ENCODE assay signal across 24 cellular contexts in genomic region chr2:6231166-6231565, GRCh38.
DNase-seq lines count a peak whose midpoint lies in the region; ATAC-seq and TF ChIP-seq lines count a peak whose summit lies in the region.
"Had no signal": no experiment of that assay in that cellular context is flagged by ENCODE, and none has a peak within 500 bp of the region (broad histone marks: within the 10 kb centered on the region; RNA-seq: fewer than 3 reads in every experiment).

No MANE protein-coding gene starts in this region.

- no peak overlapping the region for H2BK120ac ChIP-seq in trophoblast cell (ENCODE audit: insufficient read depth, low read length, poor library complexity)

- H2AFZ ChIP-seq in trophoblast cell (ENCODE audit: insufficient read depth, low read length, poor library complexity), result no peak overlapping the region
- H2AFZ ChIP-seq: GM23248 had no signal

- ATAC-seq in aorta (ENCODE audit: low FRiP score), result no peak
- no peak for ATAC-seq in GM18502 (IDR thresholded peaks at IDR 0.05; ENCODE audit: poor library complexity, unreplicated experiment)
- ATAC-seq: A549, Panc1 had no signal

- no CpG with 5 or more reads among the region's 5 CpGs for WGBS in trophoblast cell (ENCODE audit: extremely low coverage, insufficient coverage, insufficient read length)
- 89 to 93% methylated on average over 5 of the region's 5 CpGs for WGBS in aorta, 2 donors
- 94 to 96% methylated on average over 5 of the region's 5 CpGs for WGBS in thyroid gland, 2 donors

- H3K4me2 ChIP-seq in trophoblast cell (ENCODE audit: low read length), result no peak overlapping the region
- H3K4me2 ChIP-seq: A549; BLaER1 treated with 17β-estradiol and CSF1 and Interleukin-3, amounts not matched to agents 10 nM and 100 nM had no signal

- H3K4me3 ChIP-seq in trophoblast cell (ENCODE audit: low read depth, low read length), result no peak overlapping the region
- H3K4me3 ChIP-seq in aorta (ENCODE audit: low read length in 2 of 2), result no peak overlapping the region
- no peak overlapping the region for H3K4me3 ChIP-seq in thyroid gland (replicated peaks in 1 of 3)
- H3K4me3 ChIP-seq: A549; BLaER1 treated with 17β-estradiol and CSF1 and Interleukin-3, amounts not matched to agents 10 nM and 100 nM; GM23248; SK-N-MC had no signal

- H4K91ac ChIP-seq in trophoblast cell (ENCODE audit: low read depth, low read length), result no peak overlapping the region

- H3K9ac ChIP-seq in trophoblast cell (ENCODE audit: low read length), result no peak overlapping the region
- H3K9ac ChIP-seq: BLaER1 treated with 17β-estradiol and CSF1 and Interleukin-3, amounts not matched to agents 10 nM and 100 nM; GM23248 had no signal

- H4K12ac ChIP-seq in trophoblast cell (ENCODE audit: low read depth, low read length), result no peak overlapping the region

- H3K27me3 ChIP-seq in trophoblast cell (ENCODE audit: insufficient read depth, low read length) (no peaks in the 10 kb centered on the region), aorta (ENCODE audit: control insufficient read depth in 1 of 2, insufficient read depth in 2 of 2, low read length in 1 of 2) (no peaks in the 10 kb centered on the region), thyroid gland (no peaks in the 10 kb centered on the region)
- H3K27me3 ChIP-seq: BLaER1 treated with 17β-estradiol and CSF1 and Interleukin-3, amounts not matched to agents 10 nM and 100 nM had no signal

- no peak overlapping the region for H3K14ac ChIP-seq in trophoblast cell (ENCODE audit: low read length)

- H2BK12ac ChIP-seq in trophoblast cell (ENCODE audit: low read length), result no peak overlapping the region

- H3K36me3 ChIP-seq in trophoblast cell (ENCODE audit: control insufficient read depth in 1 of 2, insufficient read depth in 2 of 2, low read length in 2 of 2) (no peaks in the 10 kb centered on the region), aorta (ENCODE audit: control insufficient read depth in 1 of 2, insufficient read depth in 2 of 2, low read length in 1 of 2) (no peaks in the 10 kb centered on the region), thyroid gland (no peaks in the 10 kb centered on the region)
- H3K36me3 ChIP-seq: BLaER1 treated with 17β-estradiol and CSF1 and Interleukin-3, amounts not matched to agents 10 nM and 100 nM had no signal

- H3K4ac ChIP-seq in trophoblast cell (ENCODE audit: low read depth, low read length), result no peak overlapping the region

- H3K18ac ChIP-seq in trophoblast cell (ENCODE audit: low read length), result no peak overlapping the region

- DNase-seq in HT1080 (ENCODE audit: low read depth) (peak; percentile 62), SW480 (ENCODE audit: low spot score) (peak; percentile 15), brain pericyte (ENCODE audit: low read depth, low spot score) (peak; percentile 5), trophoblast cell (peak; percentile 65 to 77), cortex of kidney (lab: John Stamatoyannopoulos, UW) (no peak), aorta (no peak), thyroid gland (no peak)
- DNase-seq: AML-193; Caco-2; CD4-positive, alpha-beta T cell; GM23248; H9; KBM-7; MM.1S; NCI-H2029 treated with DMSO at 0.1 percent for 48 hours; NCI-H2227 treated with DMSO at 0.1 percent for 48 hours; NCI-H510A; NCI-H69; SIG-M5 had no signal

- H3K79me1 ChIP-seq in trophoblast cell (ENCODE audit: low read length), result peaks cover 1% of the 10 kb centered on the region

- no peak overlapping the region for H4K8ac ChIP-seq in trophoblast cell (ENCODE audit: low read depth, low read length)

- no peaks in the 10 kb centered on the region for H3K9me3 ChIP-seq in trophoblast cell (ENCODE audit: insufficient read depth, low read depth, low read length)
- H3K9me3 ChIP-seq in aorta (ENCODE audit: control insufficient read depth, low read length), result no peaks in the 10 kb centered on the region
- H3K9me3 ChIP-seq in thyroid gland, result no peaks in the 10 kb centered on the region
- H3K9me3 ChIP-seq: Caco-2 had no signal

- intact Hi-C loops in aorta (cut with DNase I) (no loop called here), thyroid gland (cut with DNase I) (no loop called here)

- no peak overlapping the region for H2AK5ac ChIP-seq in trophoblast cell (ENCODE audit: low read length)

- H3K4me1 ChIP-seq in trophoblast cell (ENCODE audit: control insufficient read depth in 1 of 2, insufficient read depth in 2 of 2, low read length in 2 of 2) (no peaks in the 10 kb centered on the region), aorta (ENCODE audit: control insufficient read depth in 1 of 2, insufficient read depth in 2 of 2, low read length in 2 of 2) (no peaks in the 10 kb centered on the region), thyroid gland (no peaks in the 10 kb centered on the region)
- H3K4me1 ChIP-seq: A549; BLaER1 treated with 17β-estradiol and CSF1 and Interleukin-3, amounts not matched to agents 10 nM and 100 nM; Caco-2 had no signal

- no peak overlapping the region for H3K23ac ChIP-seq in trophoblast cell (ENCODE audit: low read length)

- TF ChIP-seq POLR2A in thyroid gland (IDR thresholded peaks at IDR 0.05), result no peak

- no peak for TF ChIP-seq CTCF in thyroid gland (IDR thresholded peaks at IDR 0.05)

- no peak overlapping the region for H3K27ac ChIP-seq in trophoblast cell (ENCODE audit: low read depth, low read length)
- no peak overlapping the region for H3K27ac ChIP-seq in aorta (ENCODE audit: low read depth in 1 of 2, low read length in 2 of 2)
- no peak overlapping the region for H3K27ac ChIP-seq in thyroid gland
- H3K27ac ChIP-seq: A549; BLaER1 treated with 17β-estradiol and CSF1 and Interleukin-3, amounts not matched to agents 10 nM and 100 nM; GM23248; SK-N-MC had no signal

- H2BK5ac ChIP-seq in trophoblast cell (ENCODE audit: low read depth, low read length, poor library complexity), result no peak overlapping the region

- no peaks in the 10 kb centered on the region for H3K79me2 ChIP-seq in trophoblast cell (ENCODE audit: control insufficient read depth, insufficient read depth, low read length, poor library complexity)

Comparison
In these comparisons a context has a peak if more than half of its experiments do, and no peak if none do; other contexts are left out.
1. DNase-seq: peak in HT1080 (single experiment), SW480 (single experiment), brain pericyte (single experiment) and trophoblast cell (2 of 2); none in cortex of kidney (single experiment), aorta (0 of 2) and thyroid gland (0 of 2).